11 cellular contexts compared by ENCODE assay signal in the genomic region with DNA sequence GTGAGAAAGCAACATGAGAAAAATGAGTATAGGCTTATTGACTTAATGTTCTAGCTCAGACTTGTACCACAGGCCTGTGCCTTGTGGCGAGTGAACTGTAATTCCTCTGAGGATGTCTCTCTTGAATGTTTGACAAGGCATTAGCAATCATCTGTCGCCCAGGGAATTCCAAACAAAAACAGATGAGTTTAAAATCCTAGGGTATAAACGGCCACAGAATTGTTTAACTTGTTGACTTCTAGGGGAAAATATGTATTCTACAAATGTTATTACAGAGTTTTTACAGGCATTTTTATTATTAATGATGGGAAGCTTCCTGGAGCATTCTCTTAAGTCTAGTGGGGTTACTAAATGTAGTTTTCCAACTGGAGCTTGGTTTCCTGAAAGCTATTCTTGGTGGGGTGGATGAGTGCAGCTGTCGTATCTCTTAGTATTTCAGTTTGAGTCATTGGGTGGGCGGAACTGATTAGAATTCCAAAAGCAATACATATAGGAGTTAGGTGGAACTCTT. TPM values are rescaled to one million over a fixed set of nuclear protein-coding genes. Genes with fewer than 3 reads are reported as not detected.
A peak's percentile ranks its signal among the peaks of the same experiment; 100 is the strongest.
DNase-seq lines count a peak whose midpoint lies in the region; ATAC-seq, FAIRE-seq and TF ChIP-seq lines count a peak whose summit lies in the region.
"Had no signal": no experiment of that assay in that cellular context is flagged by ENCODE, and none has a peak within 500 bp of the region (broad histone marks: within the 10 kb centered on the region; RNA-seq: fewer than 3 reads in every experiment).

No MANE protein-coding gene starts in this region.

- FAIRE-seq in H54 (lab: Jason Lieb, UNC) = no peak

- H3K9me3 Mint-ChIP-seq in WTC11 (no peaks in the 10 kb centered on the region), CD14-positive monocyte (no peaks in the 10 kb centered on the region)
- H3K9me3 Mint-ChIP-seq in activated CD8-positive, alpha-beta memory T cell treated with anti-CD3 and anti-CD28 coated beads, Interleukin-2, amount 10 ng/mL, durations not matched to agents 7 days and 5 days (ENCODE audit: low read depth) = no peaks in the 10 kb centered on the region
- H3K9me3 Mint-ChIP-seq: activated T-helper 1 cell treated with anti-CD3 and anti-CD28 coated beads, Interleukin-12 subunit alpha, Interleukin-12 subunit beta, Interleukin-2, Interleukin-4 antibody, amounts not matched to agents 30 ng/mL and 10 ng/mL and 1 ng/mL, durations not matched to agents 14 hours and 24 hours and 36 hours had no signal

- no peak for TF ChIP-seq CTCF in WTC11 (IDR thresholded peaks at IDR 0.05)
- TF ChIP-seq CTCF in heart left ventricle (IDR thresholded peaks at IDR 0.05) = no peak
- TF ChIP-seq CTCF in smooth muscle cell (IDR thresholded peaks at IDR 0.05; ENCODE audit: borderline replicate concordance, insufficient read depth, poor library complexity, severe bottlenecking) = no peak
- no peak for TF ChIP-seq CTCF in CD14-positive monocyte (IDR thresholded peaks at IDR 0.05)

- POLR2A ChIA-PET in WTC11 (lab: Charles Lee) = interaction anchor here (0.5 kb wide), 1 partner anchor 13 kb away, joined by 3 read pairs; no protein-coding TSS in a partner anchor

- H3K27me3 ChIP-seq in heart left ventricle (no peaks in the 10 kb centered on the region), smooth muscle cell (ENCODE audit: low read depth) (no peaks in the 10 kb centered on the region)

- peaks cover 12 to 87% (median 58%) of the 10 kb centered on the region in 12 donors for H3K4me1 ChIP-seq in heart left ventricle
- H3K4me1 ChIP-seq in smooth muscle cell (ENCODE audit: low read depth) = peaks cover 19% of the 10 kb centered on the region

- CTCF ChIA-PET in WTC11 (lab: Charles Lee) = interaction anchor here (1.6 kb wide), 1 partner anchor 40 kb away, joined by 4 read pairs; the partner anchor contains the start of gene ARHGAP10
- CTCF ChIA-PET in activated CD8-positive, alpha-beta memory T cell treated with anti-CD3 and anti-CD28 coated beads, Interleukin-2, amount 10 ng/mL, durations not matched to agents 7 days and 5 days (lab: Charles Lee) = no interaction called here

- peaks cover 12% of the 10 kb centered on the region for H4K20me1 ChIP-seq in smooth muscle cell (ENCODE audit: low read depth)

- ATAC-seq in WTC11 = no peak
- ATAC-seq in heart left ventricle = peak; percentile 27 to 70 (median 50)
- no peak for ATAC-seq in activated CD8-positive, alpha-beta memory T cell treated with anti-CD3 and anti-CD28 coated beads, Interleukin-2, amount 10 ng/mL, durations not matched to agents 7 days and 5 days
- ATAC-seq in GM18502 (IDR thresholded peaks at IDR 0.05; ENCODE audit: poor library complexity, unreplicated experiment) = no peak

- H3K27me3 Mint-ChIP-seq in WTC11 (ENCODE audit: low read depth) (no peaks in the 10 kb centered on the region), CD14-positive monocyte (ENCODE audit: low read depth in 3 of 3) (no peaks in the 10 kb centered on the region)
- H3K27me3 Mint-ChIP-seq in activated CD8-positive, alpha-beta memory T cell treated with anti-CD3 and anti-CD28 coated beads, Interleukin-2, amount 10 ng/mL, durations not matched to agents 7 days and 5 days = no peaks in the 10 kb centered on the region

- peak overlapping the region in 1 of 12 donors; percentile 7 for H3K4me3 ChIP-seq in heart left ventricle
- H3K4me3 ChIP-seq in smooth muscle cell = peak overlapping the region; percentile 1

- peak overlapping the region; percentile 68 for H3K4me2 ChIP-seq in smooth muscle cell

- H3K4me3 Mint-ChIP-seq in WTC11 (no peak overlapping the region), CD14-positive monocyte (no peak overlapping the region)
- no peak overlapping the region for H3K4me3 Mint-ChIP-seq in activated CD8-positive, alpha-beta memory T cell treated with anti-CD3 and anti-CD28 coated beads, Interleukin-2, amount 10 ng/mL, durations not matched to agents 7 days and 5 days
- H3K4me3 Mint-ChIP-seq: activated T-helper 1 cell treated with anti-CD3 and anti-CD28 coated beads, Interleukin-12 subunit alpha, Interleukin-12 subunit beta, Interleukin-2, Interleukin-4 antibody, amounts not matched to agents 30 ng/mL and 10 ng/mL and 1 ng/mL, durations not matched to agents 14 hours and 24 hours and 36 hours had no signal

- intact Hi-C loops in heart left ventricle (cut with DNase I) = loop anchor here in 4 of 10 donors (5.0 to 10.0 kb wide), 2 partner anchors 40 to 62 kb away; partner anchors contain the start of gene ARHGAP10 (in 3 of the 4)
- intact Hi-C loops in CD14-positive monocyte (cut with micrococcal nuclease) = no loop called here

- TF ChIP-seq POLR2A in H54 (IDR thresholded peaks at IDR 0.05; ENCODE audit: low read depth, low read length) (no peak), heart left ventricle (IDR thresholded peaks at IDR 0.05) (no peak)

- H3K27ac ChIP-seq in heart left ventricle (peak overlapping the region; percentile 9 to 85 (median 72)), smooth muscle cell (ENCODE audit: low read depth) (peak overlapping the region; percentile 94)

- peak overlapping the region; percentile 62 for H3K9ac ChIP-seq in smooth muscle cell (ENCODE audit: low read depth)

- no peaks in the 10 kb centered on the region for H3K36me3 Mint-ChIP-seq in WTC11
- no peaks in the 10 kb centered on the region for H3K36me3 Mint-ChIP-seq in activated CD8-positive, alpha-beta memory T cell treated with anti-CD3 and anti-CD28 coated beads, Interleukin-2, amount 10 ng/mL, durations not matched to agents 7 days and 5 days
- peaks cover 1 to 2% of the 10 kb centered on the region in 2 donors for H3K36me3 Mint-ChIP-seq in CD14-positive monocyte

- H3K4me1 Mint-ChIP-seq in WTC11 (peaks cover 8% of the 10 kb centered on the region), CD14-positive monocyte (peaks cover 10% of the 10 kb centered on the region)
- peaks cover 13% of the 10 kb centered on the region for H3K4me1 Mint-ChIP-seq in activated CD8-positive, alpha-beta memory T cell treated with anti-CD3 and anti-CD28 coated beads, Interleukin-2, amount 10 ng/mL, durations not matched to agents 7 days and 5 days

- H3K36me3 ChIP-seq in heart left ventricle (peaks cover 0 to 8% (median 0%) of the 10 kb centered on the region in 9 donors), smooth muscle cell (ENCODE audit: low read depth) (no peaks in the 10 kb centered on the region)

- no peak overlapping the region for H2AFZ ChIP-seq in smooth muscle cell (ENCODE audit: low read depth)

- H3K79me2 ChIP-seq in smooth muscle cell (ENCODE audit: low read depth) = no peaks in the 10 kb centered on the region

- H3F3A ChIP-seq in smooth muscle cell (ENCODE audit: low read depth) = peaks cover 31% of the 10 kb centered on the region

- DNase-seq in H54 (ENCODE audit: insufficient read length, low spot score) (peak; percentile 9), WTC11 (ENCODE audit: low spot score) (no peak), heart left ventricle (no peak), smooth muscle cell (lab: John Stamatoyannopoulos, UW; ENCODE audit: unreplicated experiment) (no peak), mesenteric fat pad (ENCODE audit: low spot score) (no peak), CD14-positive monocyte (ENCODE audit: low spot score) (no peak)
- DNase-seq in activated CD8-positive, alpha-beta memory T cell treated with anti-CD3 and anti-CD28 coated beads, Interleukin-2, amount 10 ng/mL, durations not matched to agents 7 days and 5 days = no peak
- DNase-seq: Kasumi-1, SW 1271 had no signal

- H3K27ac Mint-ChIP-seq in WTC11 (peak overlapping the region; percentile 46), CD14-positive monocyte (no peak overlapping the region)
- H3K27ac Mint-ChIP-seq in activated CD8-positive, alpha-beta memory T cell treated with anti-CD3 and anti-CD28 coated beads, Interleukin-2, amount 10 ng/mL, durations not matched to agents 7 days and 5 days = no peak overlapping the region
- H3K27ac Mint-ChIP-seq: activated T-helper 1 cell treated with anti-CD3 and anti-CD28 coated beads, Interleukin-12 subunit alpha, Interleukin-12 subunit beta, Interleukin-2, Interleukin-4 antibody, amounts not matched to agents 30 ng/mL and 10 ng/mL and 1 ng/mL, durations not matched to agents 14 hours and 24 hours and 36 hours had no signal

- H3K9me3 ChIP-seq in heart left ventricle (no peaks in the 10 kb centered on the region), smooth muscle cell (replicated peaks; ENCODE audit: low read depth) (no peaks in the 10 kb centered on the region)

- WGBS in heart left ventricle, 4 donors = 8 to 23% (median 14%) methylated on average over 5 of the region's 5 CpGs
- WGBS in smooth muscle cell (ENCODE audit: low lambda C conversion rate) = 10% methylated on average over 5 of the region's 5 CpGs

TF ChIP-seq in WTC11, 78 proteins besides CTCF, POLR2A, EP300 and RAD21:
- TF ChIP-seq ESRRA (CRISPR knock-in tag; IDR thresholded peaks at IDR 0.05; ENCODE audit: borderline replicate concordance) = no peak

RNA-seq across cellular contexts. Expression of gene ARHGAP10, which starts 40.6 kb away (rescaled TPM):
- total RNA-seq in WTC11 (2021) (7.1 to 9.6 TPM (median 8.0 TPM) in 3 replicates), heart left ventricle (10 to 100 TPM; 30.6 to 64.2 (median 51.7) TPM), smooth muscle cell (11.1 and 11.6 TPM in 2 replicates), mesenteric fat pad (43.4 TPM)
- polyA plus RNA-seq in heart left ventricle (10 to 100 TPM; 39.8 to 73.7 TPM), smooth muscle cell (6.2 and 6.7 TPM in 2 replicates), CD14-positive monocyte (1 to 10 TPM; 1.7 to 3.0 TPM)
- total RNA-seq in activated CD8-positive, alpha-beta memory T cell treated with anti-CD3 and anti-CD28 coated beads, Interleukin-2, amount 10 ng/mL, durations not matched to agents 7 days and 5 days = 10 to 100 TPM; 12.1 to 18.8 TPM

Comparison
In these comparisons a context has a peak if more than half of its experiments do, and no peak if none do; other contexts are left out.
1. ATAC-seq: peak in heart left ventricle (4 of 4); none in WTC11 (single experiment), activated CD8-positive, alpha-beta memory T cell treated with anti-CD3 and anti-CD28 coated beads, Interleukin-2, amount 10 ng/mL, durations not matched to agents 7 days and 5 days (single experiment) and GM18502 (single experiment).